Comparison of ENCODE assay signal across 32 cellular contexts in the genomic region with DNA sequence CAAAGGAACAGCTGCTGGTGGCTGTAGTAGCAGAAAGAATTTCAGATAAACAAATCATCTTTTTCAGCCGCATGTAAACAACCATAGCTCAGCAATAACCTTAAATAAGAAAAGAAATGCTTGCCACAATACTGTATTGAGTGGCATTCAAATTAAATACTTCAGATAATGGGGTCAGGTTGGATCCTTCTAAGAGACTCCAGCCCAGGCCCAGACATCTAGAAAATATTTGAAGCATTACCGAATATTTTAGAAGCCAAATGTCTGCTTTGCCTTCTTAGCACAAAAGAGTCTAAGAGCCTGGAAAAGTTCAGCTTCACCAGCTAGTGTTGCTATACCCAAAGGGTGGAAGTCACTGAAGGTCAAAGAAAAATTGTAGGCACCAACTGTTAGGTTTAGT.
"Had no signal": no experiment of that assay in that cellular context is flagged by ENCODE, and none has a peak within 500 bp of the region (broad histone marks: within the 10 kb centered on the region; RNA-seq: fewer than 3 reads in every experiment).

No MANE protein-coding gene starts in this region.

- H3K9me3 ChIP-seq: adrenal gland, body of pancreas, breast epithelium had no signal

- H3K4me3 ChIP-seq: adrenal gland, body of pancreas, breast epithelium had no signal

- H3K27me3 ChIP-seq: adrenal gland, body of pancreas, brain microvascular endothelial cell, breast epithelium had no signal

- H3K27ac ChIP-seq: adrenal gland, body of pancreas, brain microvascular endothelial cell, breast epithelium, VCaP had no signal

- DNase-seq: activated B cell treated with CpG ODN at 0.5 μM for 24 hours; activated CD4-positive, alpha-beta memory T cell treated with anti-CD3 and anti-CD28 coated beads for 36 hours; activated CD4-positive, alpha-beta T cell treated with anti-CD3 and anti-CD28 coated beads for 4 hours; activated CD4-positive, alpha-beta T cell treated with anti-CD3 and anti-CD28 coated beads, Interleukin-2, amount 10 ng/mL, durations not matched to agents 24 days and 14 days; activated CD4-positive, alpha-beta T cell treated with anti-CD3 and anti-CD28 coated beads, Interleukin-2, amount 50 U/mL, for 1 hour; activated CD4-positive, alpha-beta T cell treated with anti-CD3 and anti-CD28 coated beads, Interleukin-2, amount 50 U/mL, for 4 hours; activated CD4-positive, CD25-positive, alpha-beta regulatory T cell treated with anti-CD3 and anti-CD28 coated beads, Interleukin-2, amount 50 U/mL, for 72 hours; activated CD8-positive, alpha-beta memory T cell treated with anti-CD3 and anti-CD28 coated beads, Interleukin-2, amount 50 U/mL, for 4 hours; activated CD8-positive, alpha-beta T cell treated with anti-CD3 and anti-CD28 coated beads for 36 hours; activated effector memory CD4-positive, alpha-beta T cell treated with anti-CD3 and anti-CD28 coated beads, Interleukin-2, amount 50 U/mL, for 16 hours; activated gamma-delta T cell treated with Interleukin-2 at 50 U/mL for 16 hours; activated naive CD4-positive, alpha-beta T cell; activated naive CD4-positive, alpha-beta T cell treated with anti-CD3 and anti-CD28 coated beads for 36 hours; activated naive CD4-positive, alpha-beta T cell treated with anti-CD3 and anti-CD28 coated beads, Interleukin-2, amount 50 U/mL, for 16 hours; activated naive CD8-positive, alpha-beta T cell treated with anti-CD3 and anti-CD28 coated beads for 36 hours; activated T-cell treated with anti-CD3 and anti-CD28 coated beads for 4 hours; activated T-cell treated with anti-CD3 and anti-CD28 coated beads, Interleukin-2, amount 50 U/mL, for 1 hour; activated T-cell treated with anti-CD3 and anti-CD28 coated beads, Interleukin-2, amount 50 U/mL, for 4 hours; activated T-cell treated with anti-CD3 and anti-CD28 coated beads, Interleukin-2, amount 50 U/mL, for 72 hours; adrenal gland; amniotic stem cell; body of pancreas; brain microvascular endothelial cell; caudate nucleus; cerebellar nuclear complex; T-cell; T-helper 17 cell; T1000 had no signal

- ATAC-seq: activated CD8-positive, alpha-beta T cell treated with anti-CD3 and anti-CD28 coated beads for 36 hours; activated naive CD4-positive, alpha-beta T cell treated with anti-CD3 and anti-CD28 coated beads, Interleukin-2, amount 50 U/mL, for 72 hours; activated T-cell treated with anti-CD3 and anti-CD28 coated beads, Interleukin-2, amount 50 U/mL, for 4 hours; activated T-cell treated with anti-CD3 and anti-CD28 coated beads, Interleukin-2, amount 50 U/mL, for 72 hours; activated T-helper 17 cell treated with anti-CD3 and anti-CD28 coated beads, Interleukin-2, amount 50 U/mL, for 72 hours; body of pancreas; T-cell; T-helper 17 cell had no signal

- H3K36me3 ChIP-seq: adrenal gland, brain microvascular endothelial cell, breast epithelium had no signal

- H3K4me1 ChIP-seq: adrenal gland, body of pancreas, breast epithelium had no signal
